Comparison of ENCODE assay signal across 9 cellular contexts in genomic region chr15:92733090-92733933, GRCh38.
DNase-seq lines count a peak whose midpoint lies in the region; ATAC-seq lines count a peak whose summit lies in the region.
"Had no signal": no experiment of that assay in that cellular context is flagged by ENCODE, and none has a peak within 500 bp of the region (broad histone marks: within the 10 kb centered on the region; RNA-seq: fewer than 3 reads in every experiment).

No MANE protein-coding gene starts in this region.

- no peak for DNase-seq in activated CD4-positive, alpha-beta T cell treated with anti-CD3 and anti-CD28 coated beads, Interleukin-2, amount 10 ng/mL, durations not matched to agents 7 days and 5 days
- DNase-seq in activated CD4-positive, alpha-beta T cell treated with anti-CD3 and anti-CD28 coated beads, Interleukin-2, amount 50 U/mL, for 1 hour, result no peak
- no peak for DNase-seq in activated T-helper 2 cell treated with anti-CD3 and anti-CD28 coated beads, Interferon-gamma antibody, Interleukin-2, Interleukin-4, amounts not matched to agents 10 μg/mL and 5 μg/mL and 100 μg/mL, durations not matched to agents 14 hours and 24 hours and 36 hours (ENCODE audit: low spot score)
- DNase-seq in ecto neural progenitor cell (ENCODE audit: low spot score) (no peak), cortex of kidney (lab: John Stamatoyannopoulos, UW) (no peak)

- peak overlapping the region; percentile 13 for H3K9ac ChIP-seq in iPS-18a (ENCODE audit: low read length)
- peak overlapping the region; percentile 60 to 71 for H3K9ac ChIP-seq in stomach smooth muscle (ENCODE audit: low read length in 2 of 2)

- H3K36me3 ChIP-seq in iPS-18a (ENCODE audit: control insufficient read depth, low read depth, low read length), result no peaks in the 10 kb centered on the region
- no peaks in the 10 kb centered on the region for H3K36me3 ChIP-seq in stomach smooth muscle (ENCODE audit: control insufficient read depth in 2 of 2, insufficient read depth in 2 of 2, low read length in 2 of 2)

- CTCF ChIA-PET in activated CD4-positive, alpha-beta T cell treated with anti-CD3 and anti-CD28 coated beads, Interleukin-2, amount 10 ng/mL, durations not matched to agents 7 days and 5 days (lab: Charles Lee), result interaction anchor here (0.6 kb wide), 2 partner anchors 383 to 469 kb away, joined by 3 read pairs; no protein-coding TSS in a partner anchor

- no peaks in the 10 kb centered on the region for H3K9me3 Mint-ChIP-seq in activated CD4-positive, alpha-beta T cell treated with anti-CD3 and anti-CD28 coated beads, Interleukin-2, amount 10 ng/mL, durations not matched to agents 7 days and 5 days
- H3K9me3 Mint-ChIP-seq in activated T-helper 2 cell treated with anti-CD3 and anti-CD28 coated beads, Interferon-gamma antibody, Interleukin-2, Interleukin-4, amounts not matched to agents 10 μg/mL and 5 μg/mL and 100 μg/mL, durations not matched to agents 14 hours and 24 hours and 36 hours, result no peaks in the 10 kb centered on the region

- ATAC-seq in HG03342 (IDR thresholded peaks at IDR 0.05; ENCODE audit: unreplicated experiment), result no peak

- H3K27ac Mint-ChIP-seq in activated CD4-positive, alpha-beta T cell treated with anti-CD3 and anti-CD28 coated beads, Interleukin-2, amount 10 ng/mL, durations not matched to agents 7 days and 5 days, result no peak overlapping the region
- no peak overlapping the region for H3K27ac Mint-ChIP-seq in activated T-helper 2 cell treated with anti-CD3 and anti-CD28 coated beads, Interferon-gamma antibody, Interleukin-2, Interleukin-4, amounts not matched to agents 10 μg/mL and 5 μg/mL and 100 μg/mL, durations not matched to agents 14 hours and 24 hours and 36 hours

- no peaks in the 10 kb centered on the region for H3K9me3 ChIP-seq in iPS-18a (ENCODE audit: control insufficient read depth, low read depth, low read length)
- no peaks in the 10 kb centered on the region for H3K9me3 ChIP-seq in stomach smooth muscle (ENCODE audit: control insufficient read depth in 2 of 2, low read length in 2 of 2)

- peak overlapping the region; percentile 50 for H3K4me3 ChIP-seq in iPS-18a (ENCODE audit: low read length)
- peak overlapping the region; percentile 76 to 78 for H3K4me3 ChIP-seq in stomach smooth muscle (ENCODE audit: low read length in 2 of 2)

- H3K4me1 Mint-ChIP-seq in activated CD4-positive, alpha-beta T cell treated with anti-CD3 and anti-CD28 coated beads, Interleukin-2, amount 10 ng/mL, durations not matched to agents 7 days and 5 days, result peaks cover 5% of the 10 kb centered on the region
- peaks cover 3% of the 10 kb centered on the region for H3K4me1 Mint-ChIP-seq in activated T-helper 2 cell treated with anti-CD3 and anti-CD28 coated beads, Interferon-gamma antibody, Interleukin-2, Interleukin-4, amounts not matched to agents 10 μg/mL and 5 μg/mL and 100 μg/mL, durations not matched to agents 14 hours and 24 hours and 36 hours (ENCODE audit: low read depth)

- POLR2A ChIA-PET in activated CD4-positive, alpha-beta T cell treated with anti-CD3 and anti-CD28 coated beads, Interleukin-2, amount 10 ng/mL, durations not matched to agents 7 days and 5 days (lab: Charles Lee), result no interaction called here

- intact Hi-C loops in activated T-helper 2 cell treated with anti-CD3 and anti-CD28 coated beads, Interferon-gamma antibody, Interleukin-2, Interleukin-4, amounts not matched to agents 10 μg/mL and 5 μg/mL and 100 μg/mL, durations not matched to agents 14 hours and 24 hours and 36 hours (cut with micrococcal nuclease), result no loop called here

- H3K27me3 ChIP-seq in iPS-18a (ENCODE audit: control insufficient read depth, insufficient read depth, low read length) (no peaks in the 10 kb centered on the region), stomach smooth muscle (ENCODE audit: control insufficient read depth in 1 of 2, insufficient read depth in 2 of 2, low read length in 2 of 2) (no peaks in the 10 kb centered on the region)

- peak overlapping the region; percentile 62 for H3K4me3 Mint-ChIP-seq in activated CD4-positive, alpha-beta T cell treated with anti-CD3 and anti-CD28 coated beads, Interleukin-2, amount 10 ng/mL, durations not matched to agents 7 days and 5 days
- H3K4me3 Mint-ChIP-seq in activated T-helper 2 cell treated with anti-CD3 and anti-CD28 coated beads, Interferon-gamma antibody, Interleukin-2, Interleukin-4, amounts not matched to agents 10 μg/mL and 5 μg/mL and 100 μg/mL, durations not matched to agents 14 hours and 24 hours and 36 hours (ENCODE audit: low read depth), result peak overlapping the region; percentile 79

- peaks cover 2% of the 10 kb centered on the region for H3K36me3 Mint-ChIP-seq in activated CD4-positive, alpha-beta T cell treated with anti-CD3 and anti-CD28 coated beads, Interleukin-2, amount 10 ng/mL, durations not matched to agents 7 days and 5 days (ENCODE audit: low read depth)
- no peaks in the 10 kb centered on the region for H3K36me3 Mint-ChIP-seq in activated T-helper 2 cell treated with anti-CD3 and anti-CD28 coated beads, Interferon-gamma antibody, Interleukin-2, Interleukin-4, amounts not matched to agents 10 μg/mL and 5 μg/mL and 100 μg/mL, durations not matched to agents 14 hours and 24 hours and 36 hours (ENCODE audit: low read depth)

- peak overlapping the region; percentile 13 for H3K27ac ChIP-seq in iPS-18a (ENCODE audit: low read length)
- H3K27ac ChIP-seq in stomach smooth muscle (ENCODE audit: low read length), result peak overlapping the region; percentile 53
- H3K27ac ChIP-seq: epithelial cell of prostate had no signal

- peaks cover 40% of the 10 kb centered on the region for H3K27me3 Mint-ChIP-seq in activated CD4-positive, alpha-beta T cell treated with anti-CD3 and anti-CD28 coated beads, Interleukin-2, amount 10 ng/mL, durations not matched to agents 7 days and 5 days
- H3K27me3 Mint-ChIP-seq in activated T-helper 2 cell treated with anti-CD3 and anti-CD28 coated beads, Interferon-gamma antibody, Interleukin-2, Interleukin-4, amounts not matched to agents 10 μg/mL and 5 μg/mL and 100 μg/mL, durations not matched to agents 14 hours and 24 hours and 36 hours (ENCODE audit: low read depth), result peaks cover 14% of the 10 kb centered on the region

- H3K4me1 ChIP-seq in iPS-18a (ENCODE audit: control insufficient read depth, low read depth, low read length) (no peaks in the 10 kb centered on the region), stomach smooth muscle (ENCODE audit: control insufficient read depth, insufficient read depth, low read length) (peaks cover 2% of the 10 kb centered on the region)
